Comparison of ENCODE assay signal across 14 cellular contexts in the genomic region with DNA sequence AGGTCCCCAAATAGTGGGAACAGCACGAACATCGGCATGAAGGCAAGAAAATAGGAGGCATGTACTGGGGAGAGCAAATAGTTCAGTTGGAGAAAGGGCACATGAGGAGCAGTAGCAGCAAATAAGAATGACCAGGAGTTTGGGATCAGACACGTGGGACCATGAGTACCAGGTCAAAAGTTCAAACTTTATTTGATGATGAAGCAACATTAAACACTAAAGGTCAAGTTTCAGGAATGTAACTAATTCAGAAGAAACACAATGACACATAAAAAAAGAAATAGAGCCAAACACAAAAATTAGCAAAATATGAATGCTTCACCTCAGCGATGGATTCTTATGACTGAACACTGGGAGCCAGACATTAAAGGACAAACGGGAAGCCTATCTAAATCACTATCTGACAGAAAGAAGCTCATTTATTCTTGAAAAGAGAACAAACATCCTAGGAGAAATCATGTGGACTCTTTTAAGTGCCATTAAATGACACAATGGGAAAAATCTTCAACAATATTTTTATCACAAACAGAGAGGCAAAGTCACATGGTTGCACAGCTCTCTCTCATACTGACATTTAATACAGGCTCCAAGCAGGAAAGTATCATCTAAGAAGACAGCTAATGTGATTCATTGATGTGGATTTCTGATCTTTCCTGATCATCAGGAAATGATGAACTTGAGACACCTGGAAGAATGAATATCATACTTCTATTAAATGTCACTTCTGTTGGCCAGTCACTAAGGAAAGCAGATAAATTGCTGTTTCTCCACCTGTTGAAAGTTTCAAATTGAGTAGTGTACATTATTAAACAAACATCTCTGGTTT.
DNase-seq lines count a peak whose midpoint lies in the region; ATAC-seq and TF ChIP-seq lines count a peak whose summit lies in the region.
"Had no signal": no experiment of that assay in that cellular context is flagged by ENCODE, and none has a peak within 500 bp of the region (broad histone marks: within the 10 kb centered on the region; RNA-seq: fewer than 3 reads in every experiment).

No MANE protein-coding gene starts in this region.

- H3K9me2 ChIP-seq in GM23248 (ENCODE audit: insufficient read depth): no peaks in the 10 kb centered on the region

- H3K9me3 Mint-ChIP-seq in activated naive CD8-positive, alpha-beta T cell treated with anti-CD3 and anti-CD28 coated beads, Interleukin-2, amount 50 U/mL, for 24 hours: peaks cover 7% of the 10 kb centered on the region
- H3K9me3 Mint-ChIP-seq: activated naive CD8-positive, alpha-beta T cell treated with anti-CD3 and anti-CD28 coated beads, Interleukin-2, amount 10 ng/mL, durations not matched to agents 7 days and 5 days had no signal

- H3K27ac Mint-ChIP-seq in activated naive CD8-positive, alpha-beta T cell treated with anti-CD3 and anti-CD28 coated beads, Interleukin-2, amount 50 U/mL, for 24 hours: no peak overlapping the region
- H3K27ac Mint-ChIP-seq: activated naive CD8-positive, alpha-beta T cell treated with anti-CD3 and anti-CD28 coated beads, Interleukin-2, amount 10 ng/mL, durations not matched to agents 7 days and 5 days; dendritic cell treated with granulocyte-macrophage colony-stimulating factor and Interleukin-4, amounts not matched to agents 40 ng/mL and 50 ng/mL, for 4 days; naive thymus-derived CD8-positive, alpha-beta T cell; T-cell had no signal

- peak overlapping the region; percentile 23 for H3K4me2 ChIP-seq in GM23248 (ENCODE audit: unreplicated experiment)

- no peaks in the 10 kb centered on the region for H3K9me3 ChIP-seq in GM23248 (ENCODE audit: low read depth)

- no peak for TF ChIP-seq CTCF in VCaP (conservative IDR thresholded peaks at IDR 0.05)
- no peak for TF ChIP-seq CTCF in fibroblast of pulmonary artery (IDR thresholded peaks at IDR 0.05; ENCODE audit: low read length, missing control alignments)
- no peak for TF ChIP-seq CTCF in retinal pigment epithelial cell (conservative IDR thresholded peaks at IDR 0.05; ENCODE audit: low read depth, low read length)

- ATAC-seq in activated naive CD8-positive, alpha-beta T cell treated with anti-CD3 and anti-CD28 coated beads, Interleukin-2, amount 50 U/mL, for 24 hours: no peak
- ATAC-seq: naive thymus-derived CD8-positive, alpha-beta T cell; stimulated activated naive CD8-positive, alpha-beta T cell treated with anti-CD3 and anti-CD28 coated beads, Interleukin-15, amount 100 ng/mL, for 72 hours; T-cell had no signal

- peaks cover 85% of the 10 kb centered on the region for H3F3A ChIP-seq in GM23248 (ENCODE audit: insufficient read depth)

- H3K4me1 Mint-ChIP-seq in activated naive CD8-positive, alpha-beta T cell treated with anti-CD3 and anti-CD28 coated beads, Interleukin-2, amount 50 U/mL, for 24 hours: no peaks in the 10 kb centered on the region
- H3K4me1 Mint-ChIP-seq: activated naive CD8-positive, alpha-beta T cell treated with anti-CD3 and anti-CD28 coated beads, Interleukin-2, amount 10 ng/mL, durations not matched to agents 7 days and 5 days; naive thymus-derived CD8-positive, alpha-beta T cell; stimulated activated naive CD8-positive, alpha-beta T cell treated with anti-CD3 and anti-CD28 coated beads, Interleukin-15, amount 100 ng/mL, for 72 hours; T-cell had no signal

- no peak overlapping the region for H3K4me3 Mint-ChIP-seq in activated naive CD8-positive, alpha-beta T cell treated with anti-CD3 and anti-CD28 coated beads, Interleukin-2, amount 50 U/mL, for 24 hours
- H3K4me3 Mint-ChIP-seq: activated naive CD8-positive, alpha-beta T cell treated with anti-CD3 and anti-CD28 coated beads, Interleukin-2, amount 10 ng/mL, durations not matched to agents 7 days and 5 days; dendritic cell treated with granulocyte-macrophage colony-stimulating factor and Interleukin-4, amounts not matched to agents 40 ng/mL and 50 ng/mL, for 4 days; naive thymus-derived CD8-positive, alpha-beta T cell; stimulated activated naive CD8-positive, alpha-beta T cell treated with anti-CD3 and anti-CD28 coated beads, Interleukin-15, amount 100 ng/mL, for 72 hours; T-cell had no signal

- DNase-seq in GM23248 (peak; percentile 79), fibroblast of pulmonary artery (ENCODE audit: low read depth) (peak; percentile 49), retinal pigment epithelial cell (ENCODE audit: low read depth) (peak; percentile 31), putamen (ENCODE audit: low spot score) (no peak), globus pallidus (ENCODE audit: low spot score) (no peak)
- no peak for DNase-seq in activated naive CD8-positive, alpha-beta T cell treated with anti-CD3 and anti-CD28 coated beads, Interleukin-2, amount 50 U/mL, for 24 hours
- DNase-seq: activated CD4-positive, CD25-positive, alpha-beta regulatory T cell; activated CD8-positive, alpha-beta memory T cell treated with anti-CD3 and anti-CD28 coated beads, Interleukin-2, amount 50 U/mL, for 48 hours; activated naive CD8-positive, alpha-beta T cell treated with anti-CD3 and anti-CD28 coated beads, Interleukin-2, amount 10 ng/mL, durations not matched to agents 7 days and 5 days; naive thymus-derived CD8-positive, alpha-beta T cell; stimulated activated naive CD8-positive, alpha-beta T cell treated with anti-CD3 and anti-CD28 coated beads, Interleukin-15, amount 100 ng/mL, for 72 hours; T-cell had no signal

- no peaks in the 10 kb centered on the region for H3K27me3 ChIP-seq in GM23248 (replicated peaks; ENCODE audit: insufficient read depth)

- no peaks in the 10 kb centered on the region for H3K36me3 ChIP-seq in GM23248 (ENCODE audit: low read depth)

- no peak overlapping the region for H3K4me3 ChIP-seq in GM23248
- no peak overlapping the region for H3K4me3 ChIP-seq in fibroblast of pulmonary artery (replicated peaks; ENCODE audit: low read depth, low read length)
- H3K4me3 ChIP-seq in retinal pigment epithelial cell (ENCODE audit: low read length): no peak overlapping the region

- H3K79me2 ChIP-seq in GM23248 (ENCODE audit: insufficient read depth): no peaks in the 10 kb centered on the region

- peaks cover 89% of the 10 kb centered on the region for H3K4me1 ChIP-seq in GM23248 (ENCODE audit: insufficient read depth)

- peaks cover 2% of the 10 kb centered on the region for H3K27me3 Mint-ChIP-seq in activated naive CD8-positive, alpha-beta T cell treated with anti-CD3 and anti-CD28 coated beads, Interleukin-2, amount 50 U/mL, for 24 hours
- H3K27me3 Mint-ChIP-seq: activated naive CD8-positive, alpha-beta T cell treated with anti-CD3 and anti-CD28 coated beads, Interleukin-2, amount 10 ng/mL, durations not matched to agents 7 days and 5 days; dendritic cell treated with granulocyte-macrophage colony-stimulating factor and Interleukin-4, amounts not matched to agents 40 ng/mL and 50 ng/mL, for 4 days; stimulated activated naive CD8-positive, alpha-beta T cell treated with anti-CD3 and anti-CD28 coated beads, Interleukin-15, amount 100 ng/mL, for 72 hours had no signal

- H3K27ac ChIP-seq in GM23248 (peak overlapping the region; percentile 91), VCaP (peak overlapping the region; percentile 97; the same call in 1 of the 2 replicates)

- H3K9ac ChIP-seq in GM23248: peak overlapping the region; percentile 65

- H3K36me3 Mint-ChIP-seq in activated naive CD8-positive, alpha-beta T cell treated with anti-CD3 and anti-CD28 coated beads, Interleukin-2, amount 50 U/mL, for 24 hours (ENCODE audit: low read depth): no peaks in the 10 kb centered on the region
- H3K36me3 Mint-ChIP-seq: activated naive CD8-positive, alpha-beta T cell treated with anti-CD3 and anti-CD28 coated beads, Interleukin-2, amount 10 ng/mL, durations not matched to agents 7 days and 5 days; T-cell had no signal

- H2AFZ ChIP-seq in GM23248: no peak overlapping the region

- no peaks in the 10 kb centered on the region for H4K20me1 ChIP-seq in GM23248 (ENCODE audit: insufficient read depth)

- in situ Hi-C loops in GM23248 (cut with MboI): loop anchor here (10.0 kb wide), 1 partner anchor 189 kb away; no protein-coding TSS in a partner anchor

- 5% methylated on average over 5 of the region's 5 CpGs for WGBS in GM23248 (ENCODE audit: low coverage in 1 of 2, low lambda C conversion rate in 2 of 2, missing lambda C conversion rate in 2 of 2), 2 experiments

Comparison
In these comparisons a context has a peak if more than half of its experiments do, and no peak if none do; other contexts are left out.
1. DNase-seq: peak in GM23248 (single experiment), fibroblast of pulmonary artery (single experiment) and retinal pigment epithelial cell (single experiment); none in putamen (single experiment), globus pallidus (single experiment) and activated naive CD8-positive, alpha-beta T cell treated with anti-CD3 and anti-CD28 coated beads, Interleukin-2, amount 50 U/mL, for 24 hours (single experiment).